In genomic region chr19:35037716-35038622, GRCh38 we compare ENCODE assay signal across 12 cellular contexts. TPM values are rescaled to one million over a fixed set of nuclear protein-coding genes. Genes with fewer than 3 reads are reported as not detected.
DNase-seq lines count a peak whose midpoint lies in the region; ATAC-seq, FAIRE-seq and TF ChIP-seq lines count a peak whose summit lies in the region.
"Had no signal": no experiment of that assay in that cellular context is flagged by ENCODE, and none has a peak within 500 bp of the region (broad histone marks: within the 10 kb centered on the region; RNA-seq: fewer than 3 reads in every experiment).

No MANE protein-coding gene starts in this region.

- BruUV-seq in endothelial cell of umbilical vein (replicated peaks; lab: Mats Ljungman, UMichigan) = no TSS peak

- peak overlapping the region; percentile 47 for H2AFZ ChIP-seq in endothelial cell of umbilical vein (ENCODE audit: low read depth, low read length)
- H2AFZ ChIP-seq in osteoblast (ENCODE audit: low read length) = peak overlapping the region; percentile 70

- peaks cover 25% of the 10 kb centered on the region for H3K4me1 ChIP-seq in endothelial cell of umbilical vein (ENCODE audit: control insufficient read depth, extremely low read depth, insufficient read depth, low read length)
- H3K4me1 ChIP-seq in osteoblast (ENCODE audit: insufficient read depth, low read length) = peaks cover 8% of the 10 kb centered on the region
- peaks cover 30% of the 10 kb centered on the region for H3K4me1 ChIP-seq in suprapubic skin
- H3K4me1 ChIP-seq: colonic mucosa had no signal

- H3K9me1 ChIP-seq in endothelial cell of umbilical vein (replicated peaks; ENCODE audit: control insufficient read depth, extremely low read depth, insufficient read depth, low read length) = no peaks in the 10 kb centered on the region

- TF ChIP-seq EP300 in suprapubic skin (IDR thresholded peaks at IDR 0.05) = no peak

- TF ChIP-seq POLR2A in endothelial cell of umbilical vein (IDR thresholded peaks at IDR 0.05; ENCODE audit: low read depth, low read length) = no peak
- no peak for TF ChIP-seq POLR2A in suprapubic skin (IDR thresholded peaks at IDR 0.05)
- TF ChIP-seq POLR2A in GM18505 (IDR thresholded peaks at IDR 0.05; ENCODE audit: borderline replicate concordance, extremely low read depth, insufficient read depth, insufficient read length) = no peak

- dilution Hi-C loops in endothelial cell of umbilical vein (cut with MboI; ENCODE audit: extremely low pct_ligation_motif_present, low sequenced_read_pairs) = no loop called here

- CTCF ChIA-PET in endothelial cell of umbilical vein (lab: Charles Lee) (interaction anchor here (0.6 to 1.4 kb wide), 9 partner anchors 8 to 105 kb away, joined by 3 to 8 read pairs (median 3); partner anchors contain the start of genes FXYD7 and SCN1B), RWPE1 (lab: Yijun Ruan, JAX) (interaction anchor here (0.7 to 1.3 kb wide), 2 partner anchors 11 to 235 kb away, joined by 3 read pairs; no protein-coding TSS in a partner anchor)

- H3K36me3 ChIP-seq in endothelial cell of umbilical vein (ENCODE audit: control insufficient read depth in 2 of 2, extremely low read depth in 1 of 2, insufficient read depth in 2 of 2, low read length in 2 of 2) (peaks cover 0 to 2% of the 10 kb centered on the region in 2 experiments), osteoblast (ENCODE audit: insufficient read depth, low read length) (no peaks in the 10 kb centered on the region), suprapubic skin (peaks cover 6% of the 10 kb centered on the region)
- H3K36me3 ChIP-seq: colonic mucosa had no signal

- H3K4me3 ChIP-seq in endothelial cell of umbilical vein (replicated peaks in 1 of 3; ENCODE audit: insufficient read depth in 1 of 3, low read depth in 1 of 3, low read length in 3 of 3) (no peak overlapping the region), osteoblast (ENCODE audit: insufficient read depth, low read length) (no peak overlapping the region), suprapubic skin (no peak overlapping the region)
- H3K4me3 ChIP-seq: colonic mucosa had no signal

- TF ChIP-seq CTCF in endothelial cell of umbilical vein (IDR thresholded peaks at IDR 0.05; ENCODE audit: extremely low read depth in 1 of 2, insufficient read depth in 1 of 2, low read depth in 1 of 2, low read length in 2 of 2) (no peak), osteoblast (IDR thresholded peaks at IDR 0.05; ENCODE audit: extremely low read depth, low read depth, low read length) (no peak), suprapubic skin (IDR thresholded peaks at IDR 0.05) (no peak), RWPE1 (conservative IDR thresholded peaks at IDR 0.05; ENCODE audit: low read depth) (no peak)

- H3K9me3 ChIP-seq in endothelial cell of umbilical vein (replicated peaks; ENCODE audit: control insufficient read depth, insufficient read depth, low read length) = no peaks in the 10 kb centered on the region
- no peaks in the 10 kb centered on the region for H3K9me3 ChIP-seq in osteoblast (ENCODE audit: low read depth, low read length)
- no peaks in the 10 kb centered on the region for H3K9me3 ChIP-seq in suprapubic skin
- H3K9me3 ChIP-seq: colonic mucosa had no signal

- peak overlapping the region; percentile 31 for H3K27ac ChIP-seq in endothelial cell of umbilical vein (ENCODE audit: insufficient read depth, low read depth, low read length)
- H3K27ac ChIP-seq in osteoblast (ENCODE audit: low read depth, low read length) = no peak overlapping the region
- no peak overlapping the region for H3K27ac ChIP-seq in suprapubic skin
- no peak overlapping the region for H3K27ac ChIP-seq in RWPE1
- H3K27ac ChIP-seq: colonic mucosa, KMS-11 had no signal

- H3K9ac ChIP-seq in endothelial cell of umbilical vein (replicated peaks; ENCODE audit: extremely low read depth, insufficient read depth, low read length) = no peak overlapping the region
- H3K9ac ChIP-seq: KMS-11 had no signal

- H3K4me2 ChIP-seq in endothelial cell of umbilical vein (ENCODE audit: insufficient read depth, low read length) (peak overlapping the region; percentile 3), osteoblast (ENCODE audit: insufficient read depth, low read length) (no peak overlapping the region)
- H3K4me2 ChIP-seq: KMS-11 had no signal

- H3K27me3 ChIP-seq in endothelial cell of umbilical vein (ENCODE audit: control insufficient read depth in 2 of 2, insufficient read depth in 2 of 2, low read length in 2 of 2) (no peaks in the 10 kb centered on the region), osteoblast (ENCODE audit: insufficient read depth, low read length) (no peaks in the 10 kb centered on the region), suprapubic skin (peaks cover 5% of the 10 kb centered on the region)

- H4K20me1 ChIP-seq in endothelial cell of umbilical vein (replicated peaks; ENCODE audit: control insufficient read depth, extremely low read depth, insufficient read depth, low read length) (no peaks in the 10 kb centered on the region), osteoblast (ENCODE audit: insufficient read depth, low read length) (no peaks in the 10 kb centered on the region)

- intact Hi-C loops in endothelial cell of umbilical vein (cut with micrococcal nuclease) = loop anchor here (10.0 kb wide), 1 partner anchor 227 kb away; the partner anchor contains the start of gene USF2

- ATAC-seq in GM18505 (IDR thresholded peaks at IDR 0.05; ENCODE audit: unreplicated experiment) = no peak
- ATAC-seq: left lobe of liver had no signal

- POLR2A ChIA-PET in endothelial cell of umbilical vein (lab: Charles Lee) (interaction anchor here (0.9 kb wide), 1 partner anchor 13 kb away, joined by 6 read pairs; no protein-coding TSS in a partner anchor), RWPE1 (lab: Yijun Ruan, JAX; ENCODE audit: low non-redundant PET) (no interaction called here)

- peak; percentile 97 for FAIRE-seq in endothelial cell of umbilical vein (lab: Jason Lieb, UNC)

- H3K79me2 ChIP-seq in endothelial cell of umbilical vein (ENCODE audit: control insufficient read depth, insufficient read depth, low read length) = no peaks in the 10 kb centered on the region
- no peaks in the 10 kb centered on the region for H3K79me2 ChIP-seq in osteoblast (ENCODE audit: insufficient read depth, low read length)

- DNase-seq in ELR (ENCODE audit: low read depth) (peak; percentile 10), Kasumi-1 (lab: John Stamatoyannopoulos, UW) (peak; percentile 90 to 91), endothelial cell of umbilical vein (ENCODE audit: low read depth, low spot score) (peak; percentile 57), osteoblast (ENCODE audit: insufficient read length, low spot score, missing footprints) (peak; percentile 88), suprapubic skin (ENCODE audit: low spot score in 2 of 2) (no peak), RWPE1 (ENCODE audit: low spot score) (no peak)
- no peak for DNase-seq in stimulated activated naive CD4-positive, alpha-beta T cell treated with Interleukin-2 at 50 U/mL for 16 hours (lab: John Stamatoyannopoulos, UW)
- DNase-seq: colonic mucosa, DND-41 had no signal

- WGBS in suprapubic skin = 57% methylated on average over 11 of the region's 13 CpGs

TF ChIP-seq in endothelial cell of umbilical vein, 7 proteins besides CTCF, POLR2A, EP300 and RAD21:
- no peak for TF ChIP-seq EZH2 (IDR thresholded peaks at IDR 0.05; ENCODE audit: borderline replicate concordance, low read depth, low read length, severe bottlenecking)
- TF ChIP-seq FOS (IDR thresholded peaks at IDR 0.05; ENCODE audit: borderline replicate concordance, insufficient read depth, low read length) = peak; percentile 26

RNA-seq across cellular contexts. Expression of gene HPN, which starts 3.6 kb away (rescaled TPM):
- total RNA-seq in endothelial cell of umbilical vein (0.23 TPM in 1 of 2 replicates, not detected in the other), osteoblast (under 0.01 and 0.29 TPM in 2 replicates), suprapubic skin (1 to 10 TPM in 1 of 4 donors, under 1 TPM in 2, not detected in 1; 0.26 to 1.7 (median 0.56) TPM)
- 0.05 and 0.10 TPM in 2 replicates for polyA plus RNA-seq in endothelial cell of umbilical vein
- polyA plus RNA-seq in endothelial cell of umbilical vein (2011; cell fraction: cytosol; rRNA removed) = 0.04 TPM in 1 of 2 replicates, not detected in the other
- polyA plus RNA-seq in endothelial cell of umbilical vein (2011; cell fraction: nucleus; rRNA removed) = 0.21 and 0.31 TPM in 2 replicates
- not detected in 2 replicates for polyA plus RNA-seq in endothelial cell of umbilical vein (2012)
- 0.13 TPM in 1 of 2 replicates, not detected in the other for polyA minus RNA-seq in endothelial cell of umbilical vein
- not detected for polyA minus RNA-seq in endothelial cell of umbilical vein (2011; cell fraction: cytosol; rRNA and poly(A)+ RNA removed)
- polyA minus RNA-seq in endothelial cell of umbilical vein (2011; cell fraction: nucleus; rRNA and poly(A)+ RNA removed) = 0.29 TPM in 1 of 2 replicates, not detected in the other

RNA-seq across cellular contexts. Expression of gene SCN1B, which starts 7.7 kb away (rescaled TPM):
- total RNA-seq in endothelial cell of umbilical vein (14.2 and 15.8 TPM in 2 replicates), osteoblast (4.7 and 5.6 TPM in 2 replicates), suprapubic skin (1 to 10 TPM; 1.4 to 4.3 (median 2.9) TPM)
- polyA plus RNA-seq in endothelial cell of umbilical vein = 11.2 and 14.0 TPM in 2 replicates
- 9.9 and 12.4 TPM in 2 replicates for polyA plus RNA-seq in endothelial cell of umbilical vein (2011; cell fraction: cytosol; rRNA removed)
- polyA plus RNA-seq in endothelial cell of umbilical vein (2011; cell fraction: nucleus; rRNA removed) = 16.8 and 18.5 TPM in 2 replicates
- polyA plus RNA-seq in endothelial cell of umbilical vein (2012) = 11.0 and 13.7 TPM in 2 replicates
- 10.0 and 10.2 TPM in 2 replicates for polyA minus RNA-seq in endothelial cell of umbilical vein
- 0.20 TPM for polyA minus RNA-seq in endothelial cell of umbilical vein (2011; cell fraction: cytosol; rRNA and poly(A)+ RNA removed)
- polyA minus RNA-seq in endothelial cell of umbilical vein (2011; cell fraction: nucleus; rRNA and poly(A)+ RNA removed) = 3.1 and 3.5 TPM in 2 replicates

RNA-seq across cellular contexts. Expression of gene GRAMD1A, which starts 37.8 kb away (rescaled TPM):
- total RNA-seq in endothelial cell of umbilical vein (130 and 139 TPM in 2 replicates), osteoblast (29.7 and 33.6 TPM in 2 replicates), suprapubic skin (10 to 100 TPM; 16.3 to 38.7 (median 20.8) TPM)
- 127 and 162 TPM in 2 replicates for polyA plus RNA-seq in endothelial cell of umbilical vein
- 104 and 137 TPM in 2 replicates for polyA plus RNA-seq in endothelial cell of umbilical vein (2011; cell fraction: cytosol; rRNA removed)
- 196 and 258 TPM in 2 replicates for polyA plus RNA-seq in endothelial cell of umbilical vein (2011; cell fraction: nucleus; rRNA removed)
- 73.2 and 107 TPM in 2 replicates for polyA plus RNA-seq in endothelial cell of umbilical vein (2012)
- 102 and 108 TPM in 2 replicates for polyA minus RNA-seq in endothelial cell of umbilical vein
- polyA minus RNA-seq in endothelial cell of umbilical vein (2011; cell fraction: cytosol; rRNA and poly(A)+ RNA removed) = 30.2 TPM
- polyA minus RNA-seq in endothelial cell of umbilical vein (2011; cell fraction: nucleus; rRNA and poly(A)+ RNA removed) = 64.1 and 68.0 TPM in 2 replicates

Comparison
In these comparisons a context has a peak if more than half of its experiments do, and no peak if none do; other contexts are left out.
1. DNase-seq: peak in ELR (single experiment), Kasumi-1 (2 of 2), endothelial cell of umbilical vein (single experiment) and osteoblast (single experiment); none in suprapubic skin (0 of 2), RWPE1 (single experiment) and stimulated activated naive CD4-positive, alpha-beta T cell treated with Interleukin-2 at 50 U/mL for 16 hours (single experiment).